In the genomic region with DNA sequence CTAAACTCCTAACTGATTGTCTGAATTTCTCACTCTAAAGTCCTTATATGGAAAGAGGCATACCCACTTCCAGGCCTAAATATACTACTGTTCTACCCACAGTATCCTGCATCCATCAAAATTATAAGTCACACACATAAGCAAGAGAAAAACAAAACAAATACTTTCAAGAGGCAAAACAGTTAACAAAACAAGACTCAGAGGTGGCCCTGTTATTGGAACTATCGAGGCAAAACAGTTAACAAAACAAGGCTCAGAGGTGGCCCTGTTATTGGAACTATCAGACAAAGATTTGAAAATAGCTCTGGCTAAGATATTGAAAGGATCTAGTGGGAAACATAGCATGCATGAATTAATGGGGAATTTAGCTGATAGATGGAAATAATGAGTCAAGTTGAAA, we compare ENCODE assay signal across 1 cellular context.
TF ChIP-seq lines count a peak whose summit lies in the region.

No MANE protein-coding gene starts in this region.

TF ChIP-seq in IMR-90, 13 proteins besides CTCF, POLR2A, EP300 and RAD21:
- TF ChIP-seq SMC3 (IDR thresholded peaks at IDR 0.05; ENCODE audit: low read depth, low read length) = no peak
- no peak for TF ChIP-seq RFX5 (IDR thresholded peaks at IDR 0.05; ENCODE audit: low read depth, low read length)
- TF ChIP-seq USF2 (IDR thresholded peaks at IDR 0.05; ENCODE audit: low read depth, low read length) = no peak
